In the genomic region with DNA sequence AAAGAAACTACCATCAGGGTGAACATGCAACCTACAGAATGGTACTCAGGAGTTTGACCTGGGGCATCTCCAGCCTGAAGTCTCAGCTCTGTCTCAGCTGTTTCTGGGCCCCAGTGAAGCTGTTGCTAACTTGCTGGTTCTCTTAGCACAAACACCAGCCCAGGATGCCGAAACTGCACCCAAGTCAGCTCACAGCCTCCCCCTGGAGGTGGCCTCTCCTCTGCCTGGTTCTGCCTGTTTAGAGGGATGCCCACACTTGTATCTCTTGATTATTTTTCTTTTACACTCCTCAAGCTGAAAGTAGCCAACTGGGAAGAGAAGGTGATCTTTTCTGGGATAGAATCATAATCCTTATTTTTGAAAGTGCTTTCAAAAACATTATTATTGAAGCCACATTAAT, we compare ENCODE assay signal across 8 cellular contexts.
DNase-seq lines count a peak whose midpoint lies in the region; ATAC-seq and TF ChIP-seq lines count a peak whose summit lies in the region.

No MANE protein-coding gene starts in this region.

- no peaks in the 10 kb centered on the region for H3K4me1 ChIP-seq in ovary (ENCODE audit: insufficient read depth)

- H3K36me3 Mint-ChIP-seq in activated CD4-positive, alpha-beta T cell treated with anti-CD3 and anti-CD28 coated beads, Interleukin-2, amount 10 ng/mL, durations not matched to agents 24 days and 14 days (ENCODE audit: low read depth): no peaks in the 10 kb centered on the region

- no peak overlapping the region for H3K4me3 Mint-ChIP-seq in activated CD4-positive, alpha-beta T cell treated with anti-CD3 and anti-CD28 coated beads, Interleukin-2, amount 10 ng/mL, durations not matched to agents 24 days and 14 days

- no peaks in the 10 kb centered on the region for H3K27me3 ChIP-seq in ovary

- H3K27ac Mint-ChIP-seq in activated CD4-positive, alpha-beta T cell treated with anti-CD3 and anti-CD28 coated beads, Interleukin-2, amount 10 ng/mL, durations not matched to agents 24 days and 14 days: no peak overlapping the region

- no peaks in the 10 kb centered on the region for H3K36me3 ChIP-seq in ovary

- no peak for TF ChIP-seq EP300 in ovary (IDR thresholded peaks at IDR 0.05)

- H3K4me1 Mint-ChIP-seq in activated CD4-positive, alpha-beta T cell treated with anti-CD3 and anti-CD28 coated beads, Interleukin-2, amount 10 ng/mL, durations not matched to agents 24 days and 14 days: no peaks in the 10 kb centered on the region

- no peaks in the 10 kb centered on the region for H3K9me3 Mint-ChIP-seq in activated CD4-positive, alpha-beta T cell treated with anti-CD3 and anti-CD28 coated beads, Interleukin-2, amount 10 ng/mL, durations not matched to agents 24 days and 14 days

- 72 to 91% (median 77%) methylated on average over 1 of the region's 1 CpG for WGBS in ovary, 3 donors

- DNase-seq in AG09309 (ENCODE audit: low read depth) (no peak), HEK293T (ENCODE audit: extremely low spot score) (peak; percentile 13), iPS-NIHi11 (ENCODE audit: low spot score) (peak; percentile 63), G401 (ENCODE audit: low spot score) (no peak), NCI-H345 treated with DMSO at 0.1 percent for 48 hours (lab: John Stamatoyannopoulos, UW; ENCODE audit: unreplicated experiment) (no peak), ovary (no peak)
- peak; percentile 63 for DNase-seq in activated CD4-positive, alpha-beta T cell treated with anti-CD3 and anti-CD28 coated beads, Interleukin-2, amount 10 ng/mL, durations not matched to agents 24 days and 14 days

- no peaks in the 10 kb centered on the region for H3K9me3 ChIP-seq in ovary

- peaks cover 22% of the 10 kb centered on the region for H3K27me3 Mint-ChIP-seq in activated CD4-positive, alpha-beta T cell treated with anti-CD3 and anti-CD28 coated beads, Interleukin-2, amount 10 ng/mL, durations not matched to agents 24 days and 14 days

- intact Hi-C loops in activated CD4-positive, alpha-beta T cell treated with anti-CD3 and anti-CD28 coated beads, Interleukin-2, amount 10 ng/mL, durations not matched to agents 24 days and 14 days (cut with micrococcal nuclease): loop anchor here (10.0 kb wide), 1 partner anchor 149 kb away; no protein-coding TSS in a partner anchor
- intact Hi-C loops in ovary (cut with DNase I): no loop called here

- no peak for TF ChIP-seq POLR2A in ovary (IDR thresholded peaks at IDR 0.05)

- H3K4me3 ChIP-seq in AG09309 (ENCODE audit: control insufficient read depth, low read depth, low read length): no peak overlapping the region
- H3K4me3 ChIP-seq in ovary: no peak overlapping the region

- TF ChIP-seq CTCF in AG09309 (IDR thresholded peaks at IDR 0.05; ENCODE audit: control insufficient read depth, insufficient read depth, low read depth, low read length, missing control alignments) (peak; percentile 43), ovary (IDR thresholded peaks at IDR 0.05) (no peak)

- POLR2A ChIA-PET in HEK293T (lab: Yijun Ruan, JAX): no interaction called here

- CTCF ChIA-PET in HEK293T (lab: Yijun Ruan, JAX): no interaction called here

- in situ Hi-C loops in G401 (cut with HindIII; ENCODE audit: low sequenced_read_pairs): no loop called here

- ATAC-seq in GM21825 (IDR thresholded peaks at IDR 0.05; ENCODE audit: unreplicated experiment): no peak

- no peak overlapping the region for H3K27ac ChIP-seq in ovary

TF ChIP-seq in HEK293T, 16 proteins besides CTCF, POLR2A, EP300 and RAD21:
- TF ChIP-seq LEF1 (IDR thresholded peaks at IDR 0.05; ENCODE audit: borderline replicate concordance): no peak
- TF ChIP-seq SP1 (IDR thresholded peaks at IDR 0.05): no peak
- TF ChIP-seq CTBP1 (IDR thresholded peaks at IDR 0.05; ENCODE audit: borderline replicate concordance): no peak

Comparison
In these comparisons a context has a peak if more than half of its experiments do, and no peak if none do; other contexts are left out.
1. DNase-seq: peak in HEK293T (single experiment), activated CD4-positive, alpha-beta T cell treated with anti-CD3 and anti-CD28 coated beads, Interleukin-2, amount 10 ng/mL, durations not matched to agents 24 days and 14 days (single experiment) and iPS-NIHi11 (single experiment); none in AG09309 (single experiment), G401 (single experiment), NCI-H345 treated with DMSO at 0.1 percent for 48 hours (single experiment) and ovary (0 of 5).